Comparison of ENCODE assay signal across 16 cellular contexts in the genomic region with DNA sequence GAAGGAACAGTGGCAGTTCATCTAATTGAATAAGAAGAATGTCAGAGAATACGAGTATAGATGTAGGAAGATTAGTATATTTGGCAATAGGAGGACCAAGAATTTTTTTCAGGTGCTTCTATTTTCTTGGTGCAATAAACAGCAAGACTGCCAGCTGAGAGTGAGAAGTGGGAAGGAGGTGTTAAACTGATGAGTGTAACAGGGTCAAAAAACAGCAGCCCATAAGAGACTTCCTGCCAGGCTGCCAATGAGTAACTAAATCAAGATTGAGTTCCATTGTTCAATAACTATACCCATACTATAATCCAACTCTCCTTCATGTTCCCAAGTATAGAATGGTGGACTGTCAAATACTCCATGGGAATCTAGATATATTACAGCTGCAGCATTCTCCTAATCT. TPM values are rescaled to one million over a fixed set of nuclear protein-coding genes. Genes with fewer than 3 reads are reported as not detected.
A peak's percentile ranks its signal among the peaks of the same experiment; 100 is the strongest.
DNase-seq lines count a peak whose midpoint lies in the region; ATAC-seq lines count a peak whose summit lies in the region.
"Had no signal": no experiment of that assay in that cellular context is flagged by ENCODE, and none has a peak within 500 bp of the region (broad histone marks: within the 10 kb centered on the region; RNA-seq: fewer than 3 reads in every experiment).

No MANE protein-coding gene starts in this region.

- DNase-seq in activated naive CD4-positive, alpha-beta T cell treated with anti-CD3 and anti-CD28 coated beads, Interleukin-2, amount 50 U/mL, for 72 hours (ENCODE audit: low spot score in 2 of 2): no peak
- DNase-seq in activated naive CD4-positive, alpha-beta T cell treated with anti-CD3 and anti-CD28 coated beads, Interleukin-2, amount 50 U/mL, for 16 hours: no peak
- DNase-seq in kidney tubule cell (ENCODE audit: low spot score): peak; percentile 11
- DNase-seq in stimulated activated naive CD8-positive, alpha-beta T cell treated with anti-CD3 and anti-CD28 coated beads, Interleukin-15, Interleukin-2, amounts not matched to agents 100 U/mL and 50 U/mL, for 24 hours: no peak
- DNase-seq in NCI-H1417 treated with DMSO at 0.1 percent for 48 hours (lab: John Stamatoyannopoulos, UW): no peak
- DNase-seq: CD4-positive, alpha-beta T cell; DND-41; GDM1; NCI-H146; NCI-H226; NCI-H69; PC-3 had no signal

- H3K36me3 Mint-ChIP-seq in activated naive CD4-positive, alpha-beta T cell treated with anti-CD3 and anti-CD28 coated beads, Interleukin-2, amount 50 U/mL, for 72 hours: peaks cover 0 to 8% of the 10 kb centered on the region in 2 donors

- no peaks in the 10 kb centered on the region for H3K9me3 Mint-ChIP-seq in activated naive CD4-positive, alpha-beta T cell treated with anti-CD3 and anti-CD28 coated beads, Interleukin-2, amount 50 U/mL, for 72 hours
- H3K9me3 Mint-ChIP-seq: CD4-positive, alpha-beta T cell; IgD-negative memory B cell had no signal

- H3K27ac Mint-ChIP-seq in activated naive CD4-positive, alpha-beta T cell treated with anti-CD3 and anti-CD28 coated beads, Interleukin-2, amount 50 U/mL, for 72 hours: no peak overlapping the region
- H3K27ac Mint-ChIP-seq: CD4-positive, alpha-beta T cell; IgD-negative memory B cell had no signal

- ATAC-seq in activated naive CD4-positive, alpha-beta T cell treated with anti-CD3 and anti-CD28 coated beads, Interleukin-2, amount 50 U/mL, for 72 hours: peak; percentile 57 to 59
- ATAC-seq in GM21447 (IDR thresholded peaks at IDR 0.05; ENCODE audit: unreplicated experiment) (peak; percentile 47), HG02623 (IDR thresholded peaks at IDR 0.05; ENCODE audit: unreplicated experiment) (no peak), GM19463 (IDR thresholded peaks at IDR 0.05; ENCODE audit: unreplicated experiment) (no peak)
- ATAC-seq in stimulated activated naive CD8-positive, alpha-beta T cell treated with anti-CD3 and anti-CD28 coated beads, Interleukin-15, Interleukin-2, amounts not matched to agents 100 U/mL and 50 U/mL, for 24 hours: peak; percentile 63
- ATAC-seq: PC-3 had no signal

RNA-seq across cellular contexts. Expression of gene LYST, which starts 28.7 kb away (rescaled TPM):
- total RNA-seq in activated naive CD4-positive, alpha-beta T cell treated with anti-CD3 and anti-CD28 coated beads, Interleukin-2, amount 50 U/mL, for 72 hours: 10 to 100 TPM; 33.5 to 73.0 TPM

Comparison
In these comparisons a context has a peak if more than half of its experiments do, and no peak if none do; other contexts are left out.
1. ATAC-seq: peak in activated naive CD4-positive, alpha-beta T cell treated with anti-CD3 and anti-CD28 coated beads, Interleukin-2, amount 50 U/mL, for 72 hours (2 of 2), GM21447 (single experiment) and stimulated activated naive CD8-positive, alpha-beta T cell treated with anti-CD3 and anti-CD28 coated beads, Interleukin-15, Interleukin-2, amounts not matched to agents 100 U/mL and 50 U/mL, for 24 hours (single experiment); none in HG02623 (single experiment) and GM19463 (single experiment).